8 cellular contexts compared by ENCODE assay signal in the genomic region with DNA sequence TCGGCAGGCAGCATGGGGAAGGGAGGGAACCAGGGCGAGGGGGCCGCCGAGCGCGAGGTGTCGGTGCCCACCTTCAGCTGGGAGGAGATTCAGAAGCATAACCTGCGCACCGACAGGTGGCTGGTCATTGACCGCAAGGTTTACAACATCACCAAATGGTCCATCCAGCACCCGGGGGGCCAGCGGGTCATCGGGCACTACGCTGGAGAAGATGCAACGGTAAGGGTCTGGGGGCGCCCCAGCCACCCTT. TPM values are rescaled to one million over a fixed set of nuclear protein-coding genes. Genes with fewer than 3 reads are reported as not detected.
DNase-seq lines count a peak whose midpoint lies in the region; ATAC-seq and TF ChIP-seq lines count a peak whose summit lies in the region.

No MANE protein-coding gene starts in this region.

- no peaks in the 10 kb centered on the region for H3K9me3 ChIP-seq in SJSA1 (replicated peaks)

- no peak overlapping the region for H3K27ac ChIP-seq in SJSA1
- peak overlapping the region; percentile 89 for H3K27ac ChIP-seq in foreskin keratinocyte
- peak overlapping the region in 18 of 21 experiments; percentile 4 to 86 (median 62) for H3K27ac ChIP-seq in skin epidermis

- H3K4me3 ChIP-seq in SJSA1 (peak overlapping the region; percentile 32), skin epidermis (peak overlapping the region; percentile 29 to 67 (median 44))

- H3K36me3 ChIP-seq in SJSA1 = 0 out of 2 replicates have a peak, but pooled peaks cover 4% of the 10 kb centered on the region

- peaks cover 41% of the 10 kb centered on the region for H3K27me3 ChIP-seq in SJSA1 (replicated peaks)
- H3K27me3 ChIP-seq in foreskin keratinocyte = no peaks in the 10 kb centered on the region

- ATAC-seq in GM19468 (IDR thresholded peaks at IDR 0.05; ENCODE audit: extremely low read depth, unreplicated experiment) (peak; percentile 13), foreskin keratinocyte (no peak), HG03520 (IDR thresholded peaks at IDR 0.05; ENCODE audit: unreplicated experiment) (no peak)

- DNase-seq in SJSA1 (ENCODE audit: low read depth in 1 of 2, low spot score in 2 of 2) (peak in 1 of 2 experiments; percentile 22), foreskin keratinocyte (no peak), NCI-H748 treated with DMSO at 0.1 percent for 48 hours (lab: John Stamatoyannopoulos, UW) (no peak), NCI-H187 (lab: John Stamatoyannopoulos, UW) (no peak)
- DNase-seq in effector CD4-positive, alpha-beta T cell = no peak

- H3K4me1 ChIP-seq in SJSA1 (replicated peaks) (peaks cover 21% of the 10 kb centered on the region), foreskin keratinocyte (peaks cover 13% of the 10 kb centered on the region)

- TF ChIP-seq CTCF in foreskin keratinocyte (conservative IDR thresholded peaks at IDR 0.05) = no peak

RNA-seq across cellular contexts. Expression of gene FADS2, which starts 0.2 kb away (rescaled TPM):
- 2.8 and 8.5 TPM in 2 replicates for total RNA-seq in SJSA1 (2014; rRNA removed; shearing (Covaris generic))
- total RNA-seq in foreskin keratinocyte = 517 and 543 TPM in 2 replicates
- polyA plus RNA-seq in foreskin keratinocyte = 354 and 363 TPM in 2 replicates

RNA-seq across cellular contexts. Expression of gene FADS1, which starts 11.5 kb away (rescaled TPM):
- total RNA-seq in SJSA1 (2014; rRNA removed; shearing (Covaris generic)) = 46.7 and 61.5 TPM in 2 replicates
- 88.0 and 97.3 TPM in 2 replicates for total RNA-seq in foreskin keratinocyte
- 40.1 and 41.6 TPM in 2 replicates for polyA plus RNA-seq in foreskin keratinocyte

RNA-seq across cellular contexts. Expression of gene FEN1, which starts 35.6 kb away (rescaled TPM):
- total RNA-seq in SJSA1 (2014; rRNA removed; shearing (Covaris generic)) = 181 and 185 TPM in 2 replicates
- total RNA-seq in foreskin keratinocyte = 73.6 and 92.9 TPM in 2 replicates
- 64.5 and 79.3 TPM in 2 replicates for polyA plus RNA-seq in foreskin keratinocyte

RNA-seq across cellular contexts. Expression of gene TMEM258, which starts 35.9 kb away (rescaled TPM):
- total RNA-seq in SJSA1 (2014; rRNA removed; shearing (Covaris generic)) = 70.2 and 74.5 TPM in 2 replicates
- 133 and 163 TPM in 2 replicates for total RNA-seq in foreskin keratinocyte
- polyA plus RNA-seq in foreskin keratinocyte = 223 and 259 TPM in 2 replicates

Comparison
In these comparisons a context has a peak if more than half of its experiments do, and no peak if none do; other contexts are left out.
1. RNA of gene FADS2, which starts 0.2 kb away (total RNA-seq): 517 to 543 TPM in foreskin keratinocyte; 2.8 to 8.5 TPM in SJSA1; every median in the first group is over 10 times any median in the second.